18 cellular contexts compared by ENCODE assay signal in the genomic region with DNA sequence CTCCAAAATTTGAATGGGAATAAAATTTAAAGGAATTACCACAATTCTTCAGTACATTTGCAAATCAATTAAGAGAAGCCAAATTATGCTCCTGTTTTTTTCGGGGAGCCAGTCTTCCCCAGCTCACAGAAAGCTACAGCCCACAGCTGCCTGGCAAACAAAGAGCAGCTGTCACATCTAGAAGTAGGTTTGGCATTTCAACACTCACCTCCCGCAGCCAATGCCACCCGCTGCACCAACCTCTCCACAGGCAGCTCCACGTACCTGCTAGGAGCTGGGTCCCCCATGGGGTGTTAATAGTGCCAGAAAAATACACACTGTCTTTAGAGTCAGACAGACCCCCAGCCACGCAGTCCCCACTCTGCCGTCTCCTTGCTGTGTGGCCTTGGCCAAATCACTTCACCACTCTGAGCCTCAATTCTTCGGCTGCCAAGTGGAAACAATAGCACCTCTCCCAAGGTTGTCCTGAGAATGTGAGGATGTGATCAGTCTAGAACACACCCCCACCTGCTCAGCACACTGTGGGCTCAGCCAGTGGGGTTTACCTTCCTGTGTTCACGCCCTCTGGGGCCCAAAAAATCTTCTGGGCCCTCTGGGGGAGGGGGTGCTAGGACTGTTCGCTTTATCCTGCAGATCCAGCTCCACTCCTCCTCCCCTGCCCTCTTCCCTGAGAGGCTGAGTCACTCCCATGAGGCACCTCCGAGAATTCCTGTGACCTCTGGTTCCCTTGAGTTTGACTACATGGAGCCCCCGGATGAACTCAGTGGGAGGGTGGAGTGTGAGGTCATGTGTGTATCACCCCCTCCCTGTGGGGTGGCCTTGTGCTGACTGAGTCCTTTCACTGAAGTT.
DNase-seq lines count a peak whose midpoint lies in the region; ATAC-seq and TF ChIP-seq lines count a peak whose summit lies in the region.
"Had no signal": no experiment of that assay in that cellular context is flagged by ENCODE, and none has a peak within 500 bp of the region (broad histone marks: within the 10 kb centered on the region; RNA-seq: fewer than 3 reads in every experiment).

No MANE protein-coding gene starts in this region.

- no peaks in the 10 kb centered on the region for H3K36me3 Mint-ChIP-seq in stimulated activated memory B cell treated with anti-CD40 and anti-IgM and Interleukin-4, amounts not matched to agents 10 μg/mL and 1 μg/mL and 100 μg/mL, for 72 hours
- H3K36me3 Mint-ChIP-seq: CD4-positive, CD25-positive, alpha-beta regulatory T cell had no signal

- intact Hi-C loops in thyroid gland (cut with DNase I) = no loop called here

- TF ChIP-seq CTCF in thyroid gland (IDR thresholded peaks at IDR 0.05) = no peak

- no peak for TF ChIP-seq POLR2A in thyroid gland (IDR thresholded peaks at IDR 0.05)

- H3K27ac Mint-ChIP-seq in stimulated activated memory B cell treated with anti-CD40 and anti-IgM and Interleukin-4, amounts not matched to agents 10 μg/mL and 1 μg/mL and 100 μg/mL, for 72 hours = peak overlapping the region; percentile 45
- H3K27ac Mint-ChIP-seq: CD4-positive, CD25-positive, alpha-beta regulatory T cell had no signal

- H3K27ac ChIP-seq in thyroid gland = no peak overlapping the region
- H3K27ac ChIP-seq: SJCRH30, upper lobe of left lung had no signal

- H3K9me3 Mint-ChIP-seq in stimulated activated memory B cell treated with anti-CD40 and anti-IgM and Interleukin-4, amounts not matched to agents 10 μg/mL and 1 μg/mL and 100 μg/mL, for 72 hours = peaks cover 6% of the 10 kb centered on the region

- DNase-seq in NCI-H748 (lab: John Stamatoyannopoulos, UW; ENCODE audit: unreplicated experiment) (peak; percentile 3), NCI-H748 treated with DMSO at 0.1 percent for 48 hours (lab: John Stamatoyannopoulos, UW) (no peak), NCI-H2081 (lab: John Stamatoyannopoulos, UW) (peak; percentile 89 to 97), astrocyte of the hippocampus (ENCODE audit: low read depth, low spot score) (peak; percentile 9), SHP77 treated with DMSO at 0.1 percent for 48 hours (lab: John Stamatoyannopoulos, UW) (no peak), activated gamma-delta T cell treated with Interleukin-2 at 50 U/mL for 16 hours (no peak), thyroid gland (no peak)
- DNase-seq: activated CD4-positive, alpha-beta T cell treated with anti-CD3 and anti-CD28 coated beads for 4 hours; CD4-positive, CD25-positive, alpha-beta regulatory T cell; effector memory CD4-positive, alpha-beta T cell; HCEC 1CT; left ventricle myocardium superior; NCI-H1105 treated with DMSO at 0.1 percent for 48 hours; SJCRH30; stimulated activated naive CD8-positive, alpha-beta T cell treated with anti-CD3 and anti-CD28 coated beads, Interleukin-15, Interleukin-2, amounts not matched to agents 100 U/mL and 50 U/mL, for 24 hours; T1000; upper lobe of left lung had no signal

- H3K9me3 ChIP-seq in thyroid gland = no peaks in the 10 kb centered on the region
- H3K9me3 ChIP-seq: SJCRH30, upper lobe of left lung had no signal

- ATAC-seq in stimulated activated memory B cell treated with anti-CD40 and anti-IgM and Interleukin-4, amounts not matched to agents 10 μg/mL and 1 μg/mL and 100 μg/mL, for 72 hours = no peak
- ATAC-seq: left ventricle myocardium superior; stimulated activated naive CD8-positive, alpha-beta T cell treated with anti-CD3 and anti-CD28 coated beads, Interleukin-15, Interleukin-2, amounts not matched to agents 100 U/mL and 50 U/mL, for 24 hours had no signal

- H3K4me3 ChIP-seq in thyroid gland (replicated peaks in 1 of 3) = no peak overlapping the region
- H3K4me3 ChIP-seq: SJCRH30, upper lobe of left lung had no signal

- H3K4me3 Mint-ChIP-seq in stimulated activated memory B cell treated with anti-CD40 and anti-IgM and Interleukin-4, amounts not matched to agents 10 μg/mL and 1 μg/mL and 100 μg/mL, for 72 hours = peak overlapping the region; percentile 27
- H3K4me3 Mint-ChIP-seq: CD4-positive, CD25-positive, alpha-beta regulatory T cell had no signal

- 54 to 65% methylated on average over 11 of the region's 11 CpGs for WGBS in thyroid gland, 2 donors

- H3K27me3 ChIP-seq in thyroid gland = no peaks in the 10 kb centered on the region
- H3K27me3 ChIP-seq: upper lobe of left lung had no signal

- peaks cover 33% of the 10 kb centered on the region for H3K4me1 Mint-ChIP-seq in stimulated activated memory B cell treated with anti-CD40 and anti-IgM and Interleukin-4, amounts not matched to agents 10 μg/mL and 1 μg/mL and 100 μg/mL, for 72 hours
- H3K4me1 Mint-ChIP-seq: CD4-positive, CD25-positive, alpha-beta regulatory T cell had no signal

- no peaks in the 10 kb centered on the region for H3K36me3 ChIP-seq in thyroid gland
- H3K36me3 ChIP-seq: SJCRH30, upper lobe of left lung had no signal

- no peaks in the 10 kb centered on the region for H3K4me1 ChIP-seq in thyroid gland
- H3K4me1 ChIP-seq: SJCRH30, upper lobe of left lung had no signal

- no peaks in the 10 kb centered on the region for H3K27me3 Mint-ChIP-seq in stimulated activated memory B cell treated with anti-CD40 and anti-IgM and Interleukin-4, amounts not matched to agents 10 μg/mL and 1 μg/mL and 100 μg/mL, for 72 hours
- H3K27me3 Mint-ChIP-seq: CD4-positive, CD25-positive, alpha-beta regulatory T cell had no signal

Comparison
In these comparisons a context has a peak if more than half of its experiments do, and no peak if none do; other contexts are left out.
1. DNase-seq: peak in NCI-H748 (single experiment), NCI-H2081 (2 of 2) and astrocyte of the hippocampus (single experiment); none in NCI-H748 treated with DMSO at 0.1 percent for 48 hours (single experiment), SHP77 treated with DMSO at 0.1 percent for 48 hours (single experiment), activated gamma-delta T cell treated with Interleukin-2 at 50 U/mL for 16 hours (single experiment) and thyroid gland (0 of 2).